In the genomic region with DNA sequence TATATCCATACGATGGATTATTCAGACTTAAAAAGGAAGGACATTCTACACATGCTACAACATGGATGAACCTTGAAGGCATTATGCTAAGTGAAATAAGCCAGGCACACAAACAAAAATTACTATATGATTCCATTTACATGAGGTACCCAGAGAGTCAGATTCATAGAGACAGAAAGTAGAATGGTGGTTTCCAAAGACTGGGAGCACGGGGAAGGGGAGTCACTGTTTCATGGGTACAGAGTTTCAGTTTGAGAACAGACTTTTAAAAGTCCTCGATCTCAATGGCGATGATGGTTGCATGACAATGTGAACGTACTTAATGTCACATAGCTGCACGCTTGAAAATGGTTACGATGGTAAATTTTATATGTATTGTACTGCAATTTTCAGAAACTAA, we compare ENCODE assay signal across 22 cellular contexts.
"Had no signal": no experiment of that assay in that cellular context is flagged by ENCODE, and none has a peak within 500 bp of the region (broad histone marks: within the 10 kb centered on the region; RNA-seq: fewer than 3 reads in every experiment).

No MANE protein-coding gene starts in this region.

- H3K27me3 Mint-ChIP-seq: IgD-negative memory B cell had no signal

- FAIRE-seq: HTR-8/SVneo, K562 had no signal

- DNase-seq: Kasumi-1; MM.1S; NCI-H1092 treated with DMSO at 0.1 percent for 48 hours; NCI-H1436; NCI-H187; NCI-H2029; NCI-H2081 treated with DMSO at 0.1 percent for 48 hours; NCI-H2171; NCI-H226; NCI-H446; NCI-H510A; NCI-H524 treated with DMSO at 0.1 percent for 48 hours; NCI-H69; NCI-H774; NK-92 treated with Interleukin-12 subunit alpha and Interleukin-12 subunit beta, amount 100 ng/mL, for 24 hours; PC-3; SHP77; SK-N-SH had no signal

- H3K4me3 Mint-ChIP-seq: IgD-negative memory B cell had no signal

- H3K9me3 Mint-ChIP-seq: IgD-negative memory B cell had no signal

- ATAC-seq: K562, Panc1, PC-3 had no signal

- H3K27ac Mint-ChIP-seq: IgD-negative memory B cell had no signal
